17 cellular contexts compared by ENCODE assay signal in the genomic region with DNA sequence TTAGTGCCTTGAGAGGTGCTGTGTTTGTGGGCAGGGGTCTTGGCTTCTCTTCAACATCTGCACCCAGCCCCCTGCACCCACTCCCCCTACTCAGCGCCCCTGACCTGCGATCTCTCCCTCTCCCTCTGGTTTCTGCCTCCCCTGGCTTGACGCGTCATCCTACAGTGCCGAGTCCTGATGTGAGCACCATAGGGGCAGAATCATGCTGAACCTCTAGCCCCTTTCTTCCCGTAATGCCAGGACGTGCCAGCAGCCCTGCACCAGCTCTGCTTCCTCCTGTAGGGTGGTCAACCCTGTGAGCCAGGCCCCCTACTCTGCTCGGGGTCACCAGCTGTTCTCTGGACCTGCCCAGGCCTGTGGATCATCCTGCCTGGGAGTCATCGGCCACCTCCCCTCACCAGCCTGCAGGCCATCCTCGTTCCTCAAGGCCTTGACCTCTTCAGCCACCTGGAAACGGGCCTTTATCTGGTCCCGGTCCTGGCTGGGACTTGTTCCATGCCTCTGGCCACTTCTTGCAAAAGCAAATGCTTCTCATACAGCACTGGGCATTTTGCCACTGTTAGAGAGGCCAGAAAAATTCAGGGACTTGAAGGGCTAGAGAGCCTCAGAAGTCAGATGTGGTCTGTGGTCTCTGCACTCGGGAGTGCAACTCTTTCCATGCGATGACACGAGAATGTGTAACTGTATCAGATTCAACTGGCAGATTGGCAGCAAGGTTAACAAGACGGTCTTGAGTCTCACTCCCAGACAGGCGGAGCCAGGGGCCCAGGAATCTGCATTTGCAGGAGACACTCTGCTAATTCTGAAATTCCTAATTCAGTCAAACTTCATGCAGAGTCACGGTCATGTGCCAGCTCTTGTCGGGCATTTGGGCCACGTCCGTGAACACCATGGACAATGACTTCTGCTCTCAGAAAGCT. TPM values are rescaled to one million over a fixed set of nuclear protein-coding genes. Genes with fewer than 3 reads are reported as not detected.
DNase-seq lines count a peak whose midpoint lies in the region; ATAC-seq and TF ChIP-seq lines count a peak whose summit lies in the region.
"Had no signal": no experiment of that assay in that cellular context is flagged by ENCODE, and none has a peak within 500 bp of the region (broad histone marks: within the 10 kb centered on the region; RNA-seq: fewer than 3 reads in every experiment).

No MANE protein-coding gene starts in this region.

- H3K27ac ChIP-seq in lung (ENCODE audit: low read depth in 1 of 2, low read length in 1 of 2) (peak overlapping the region in 1 of 2 donors; percentile 13), upper lobe of right lung (peak overlapping the region; percentile 49)
- H3K27ac ChIP-seq: tibial artery had no signal

- H3K36me3 ChIP-seq in lung (ENCODE audit: control insufficient read depth in 2 of 2, insufficient read depth in 2 of 2, low read length in 2 of 2) = no peaks in the 10 kb centered on the region
- no peaks in the 10 kb centered on the region for H3K36me3 ChIP-seq in upper lobe of right lung
- H3K36me3 ChIP-seq: tibial artery had no signal

- peak; percentile 18 for DNase-seq in activated T-cell treated with anti-CD3 and anti-CD28 coated beads, Interleukin-2, amount 50 U/mL, for 24 hours
- no peak for DNase-seq in activated T-cell treated with anti-CD3 and anti-CD28 coated beads, Interleukin-2, amount 50 U/mL, for 4 hours
- DNase-seq in fibroblast of mammary gland (ENCODE audit: low read depth) (peak; percentile 25), lung (ENCODE audit: low spot score) (peak; percentile 77), upper lobe of right lung (peak; percentile 67)
- DNase-seq in activated T-cell treated with anti-CD3 and anti-CD28 coated beads, Interleukin-2, amount 50 U/mL, for 48 hours = no peak
- DNase-seq: activated CD8-positive, alpha-beta memory T cell treated with anti-CD3 and anti-CD28 coated beads for 24 hours; hippocampal formation; NCI-H446 treated with DMSO at 0.1 percent for 48 hours; retina had no signal

- ATAC-seq in activated T-cell treated with anti-CD3 and anti-CD28 coated beads, Interleukin-2, amount 50 U/mL, for 4 hours = no peak
- ATAC-seq in lung (ENCODE audit: insufficient read depth, low FRiP score) = peak; percentile 27
- ATAC-seq in upper lobe of right lung = peak; percentile 71
- no peak for ATAC-seq in GM18907 (IDR thresholded peaks at IDR 0.05; ENCODE audit: unreplicated experiment)
- ATAC-seq in GM19467 (IDR thresholded peaks at IDR 0.05; ENCODE audit: unreplicated experiment) = no peak

- 71 to 82% methylated on average over 21 of the region's 21 CpGs for WGBS in lung, 2 donors

- H3K27ac Mint-ChIP-seq in activated T-cell treated with anti-CD3 and anti-CD28 coated beads, Interleukin-2, amount 50 U/mL, for 24 hours = no peak overlapping the region
- H3K27ac Mint-ChIP-seq: activated naive CD8-positive, alpha-beta T cell; GM23338 had no signal

- TF ChIP-seq CTCF in fibroblast of mammary gland (conservative IDR thresholded peaks at IDR 0.05; ENCODE audit: control insufficient read depth, insufficient read depth, low read depth, low read length) = no peak
- TF ChIP-seq CTCF in lung (IDR thresholded peaks at IDR 0.05; ENCODE audit: control extremely low read depth, extremely low read depth) = no peak
- TF ChIP-seq CTCF in upper lobe of right lung (IDR thresholded peaks at IDR 0.05) = no peak

- H3K9me3 ChIP-seq in lung (ENCODE audit: control insufficient read depth in 2 of 2, insufficient read depth in 1 of 2, low read length in 1 of 2) = no peaks in the 10 kb centered on the region
- H3K9me3 ChIP-seq in upper lobe of right lung = no peaks in the 10 kb centered on the region
- H3K9me3 ChIP-seq: tibial artery had no signal

- H3K4me1 Mint-ChIP-seq in activated T-cell treated with anti-CD3 and anti-CD28 coated beads, Interleukin-2, amount 50 U/mL, for 24 hours (ENCODE audit: low read depth) = no peaks in the 10 kb centered on the region
- H3K4me1 Mint-ChIP-seq in activated T-cell treated with anti-CD3 and anti-CD28 coated beads, Interleukin-2, amount 50 U/mL, for 4 hours (ENCODE audit: low read depth) = no peaks in the 10 kb centered on the region

- no peaks in the 10 kb centered on the region for H3K36me3 Mint-ChIP-seq in activated T-cell treated with anti-CD3 and anti-CD28 coated beads, Interleukin-2, amount 50 U/mL, for 24 hours (ENCODE audit: low read depth)
- no peaks in the 10 kb centered on the region for H3K36me3 Mint-ChIP-seq in activated T-cell treated with anti-CD3 and anti-CD28 coated beads, Interleukin-2, amount 50 U/mL, for 4 hours (ENCODE audit: insufficient read depth)
- H3K36me3 Mint-ChIP-seq: activated naive CD8-positive, alpha-beta T cell had no signal

- H3K27me3 Mint-ChIP-seq in activated T-cell treated with anti-CD3 and anti-CD28 coated beads, Interleukin-2, amount 50 U/mL, for 24 hours = no peaks in the 10 kb centered on the region
- H3K27me3 Mint-ChIP-seq in activated T-cell treated with anti-CD3 and anti-CD28 coated beads, Interleukin-2, amount 50 U/mL, for 4 hours (ENCODE audit: low read depth) = peaks cover under 1% of the 10 kb centered on the region
- H3K27me3 Mint-ChIP-seq: activated naive CD8-positive, alpha-beta T cell had no signal

- H3K4me3 ChIP-seq in fibroblast of mammary gland (ENCODE audit: control insufficient read depth, low read depth, low read length) = no peak overlapping the region
- H3K4me3 ChIP-seq in lung = no peak overlapping the region
- no peak overlapping the region for H3K4me3 ChIP-seq in upper lobe of right lung
- H3K4me3 ChIP-seq: GM23338, tibial artery had no signal

- no peaks in the 10 kb centered on the region for H3K9me3 Mint-ChIP-seq in activated T-cell treated with anti-CD3 and anti-CD28 coated beads, Interleukin-2, amount 50 U/mL, for 24 hours
- no peaks in the 10 kb centered on the region for H3K9me3 Mint-ChIP-seq in activated T-cell treated with anti-CD3 and anti-CD28 coated beads, Interleukin-2, amount 50 U/mL, for 4 hours
- H3K9me3 Mint-ChIP-seq: GM23338 had no signal

- H3K4me1 ChIP-seq in lung (ENCODE audit: control insufficient read depth in 2 of 2, insufficient read depth in 2 of 2, low read length in 2 of 2) = no peaks in the 10 kb centered on the region
- H3K4me1 ChIP-seq in upper lobe of right lung = peaks cover 10% of the 10 kb centered on the region
- H3K4me1 ChIP-seq: tibial artery had no signal

- intact Hi-C loops in upper lobe of right lung (cut with DNase I) = no loop called here

- H3K4me3 Mint-ChIP-seq in activated T-cell treated with anti-CD3 and anti-CD28 coated beads, Interleukin-2, amount 50 U/mL, for 24 hours = no peak overlapping the region
- H3K4me3 Mint-ChIP-seq in activated T-cell treated with anti-CD3 and anti-CD28 coated beads, Interleukin-2, amount 50 U/mL, for 4 hours = no peak overlapping the region
- H3K4me3 Mint-ChIP-seq: activated naive CD8-positive, alpha-beta T cell; GM23338 had no signal

- H3K27me3 ChIP-seq in lung (ENCODE audit: control insufficient read depth, insufficient read depth) (no peaks in the 10 kb centered on the region), upper lobe of right lung (no peaks in the 10 kb centered on the region)
- H3K27me3 ChIP-seq: tibial artery had no signal

RNA-seq across cellular contexts. Expression of a gene that starts 16.7 kb away (rescaled TPM):
- under 1 TPM; 0.18 to 0.28 (median 0.22) TPM for total RNA-seq in activated T-cell treated with anti-CD3 and anti-CD28 coated beads, Interleukin-2, amount 50 U/mL, for 4 hours
- total RNA-seq in lung (10 to 100 TPM; 18.1 to 31.1 TPM), upper lobe of right lung (44.6 TPM)
- 10 to 100 TPM; 18.2 to 31.3 TPM for polyA plus RNA-seq in lung
- total RNA-seq: mononuclear cell had no signal

RNA-seq across cellular contexts. Expression of a gene that starts 20.8 kb away (rescaled TPM):
- total RNA-seq in activated T-cell treated with anti-CD3 and anti-CD28 coated beads, Interleukin-2, amount 50 U/mL, for 4 hours = not detected
- total RNA-seq in lung (10 to 100 TPM; 10.4 to 31.9 TPM), upper lobe of right lung (not detected)
- 10 to 100 TPM in 1 of 2 donors, 1 to 10 TPM in 1; 7.7 to 12.5 TPM for polyA plus RNA-seq in lung
- total RNA-seq: A172, mononuclear cell had no signal
- polyA plus RNA-seq: GM23338 had no signal

Comparison
In these comparisons a context has a peak if more than half of its experiments do, and no peak if none do; other contexts are left out.
1. DNase-seq: peak in activated T-cell treated with anti-CD3 and anti-CD28 coated beads, Interleukin-2, amount 50 U/mL, for 24 hours (single experiment), fibroblast of mammary gland (single experiment), lung (single experiment) and upper lobe of right lung (single experiment); none in activated T-cell treated with anti-CD3 and anti-CD28 coated beads, Interleukin-2, amount 50 U/mL, for 4 hours (single experiment) and activated T-cell treated with anti-CD3 and anti-CD28 coated beads, Interleukin-2, amount 50 U/mL, for 48 hours (0 of 2).
2. ATAC-seq: peak in lung (single experiment) and upper lobe of right lung (single experiment); none in activated T-cell treated with anti-CD3 and anti-CD28 coated beads, Interleukin-2, amount 50 U/mL, for 4 hours (0 of 2), GM18907 (single experiment) and GM19467 (single experiment).
3. RNA of a gene that starts 16.7 kb away (total RNA-seq): 44.6 TPM in upper lobe of right lung (single experiment) and 18.1 to 31.1 TPM in lung; 0.18 to 0.28 TPM in activated T-cell treated with anti-CD3 and anti-CD28 coated beads, Interleukin-2, amount 50 U/mL, for 4 hours; every median in the first group is over 10 times any median in the second.
4. RNA of a gene that starts 20.8 kb away (total RNA-seq): 10.4 to 31.9 TPM in lung; not detected in activated T-cell treated with anti-CD3 and anti-CD28 coated beads, Interleukin-2, amount 50 U/mL, for 4 hours and not detected in upper lobe of right lung (single experiment); every median in the first group is over 10 times any median in the second.